8 cellular contexts compared by ENCODE assay signal in the genomic region with DNA sequence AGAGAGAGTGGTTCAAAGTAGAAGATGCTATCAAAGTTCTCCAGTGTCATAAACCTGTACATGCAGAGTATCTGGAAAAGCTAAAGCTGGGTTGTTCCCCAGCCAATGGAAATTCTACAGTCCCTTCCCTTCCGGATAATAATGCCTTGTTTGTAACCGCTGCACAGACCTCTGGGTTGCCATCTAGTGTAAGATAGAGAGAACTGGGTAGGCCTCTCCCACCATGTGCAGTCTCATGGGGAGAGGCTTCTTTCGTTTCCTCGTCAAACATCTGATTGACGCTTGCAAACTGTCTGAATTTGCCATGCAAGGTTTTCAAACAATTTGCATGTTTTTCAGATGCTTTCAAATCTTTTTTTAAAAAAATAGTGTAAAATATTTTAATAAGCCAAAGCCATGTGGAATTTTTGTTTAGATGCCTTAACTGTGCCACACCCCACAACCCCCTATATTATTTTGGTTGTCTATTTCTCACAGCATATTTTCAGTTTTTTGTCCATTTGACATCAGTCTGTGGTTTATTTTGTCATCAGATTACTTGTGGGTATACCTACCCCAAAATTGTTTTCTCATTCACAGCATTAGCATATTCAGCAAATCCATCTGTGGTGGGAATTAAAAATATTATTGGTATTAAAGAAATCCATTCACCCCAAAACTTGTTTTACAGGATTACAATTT. TPM values are rescaled to one million over a fixed set of nuclear protein-coding genes. Genes with fewer than 3 reads are reported as not detected.
DNase-seq lines count a peak whose midpoint lies in the region; ATAC-seq, FAIRE-seq and TF ChIP-seq lines count a peak whose summit lies in the region.
"Not testable (repeated sequence)": the region's sequence is repeated elsewhere in the genome, so short reads cannot be mapped to it uniquely, and the experiment has no call there.

No MANE protein-coding gene starts in this region.

- H3K4me1 Mint-ChIP-seq in activated T-cell treated with anti-CD3 and anti-CD28 coated beads, Interleukin-2, amount 50 U/mL, for 72 hours (ENCODE audit: low read depth), result peaks cover 18% of the 10 kb centered on the region

- not testable (repeated sequence) for DNase-seq in H54 (ENCODE audit: insufficient read length, low spot score); HTR-8/SVneo (ENCODE audit: insufficient read length, low spot score); activated T-cell treated with anti-CD3 and anti-CD28 coated beads, Interleukin-2, amount 50 U/mL, for 72 hours; left cardiac atrium; sciatic nerve (ENCODE audit: low spot score)

- H3K27me3 Mint-ChIP-seq in activated T-cell treated with anti-CD3 and anti-CD28 coated beads, Interleukin-2, amount 50 U/mL, for 72 hours (ENCODE audit: low read depth), result not testable (repeated sequence)

- not testable (repeated sequence) for H3K9me3 Mint-ChIP-seq in activated T-cell treated with anti-CD3 and anti-CD28 coated beads, Interleukin-2, amount 50 U/mL, for 72 hours

- H3K4me3 Mint-ChIP-seq in activated T-cell treated with anti-CD3 and anti-CD28 coated beads, Interleukin-2, amount 50 U/mL, for 72 hours, result not testable (repeated sequence)

- H3K36me3 Mint-ChIP-seq in activated T-cell treated with anti-CD3 and anti-CD28 coated beads, Interleukin-2, amount 50 U/mL, for 72 hours (ENCODE audit: insufficient read depth in 2 of 2), result peaks cover 6 to 17% of the 10 kb centered on the region in 2 donors

- peak overlapping the region; percentile 51 for H3K27ac Mint-ChIP-seq in activated T-cell treated with anti-CD3 and anti-CD28 coated beads, Interleukin-2, amount 50 U/mL, for 72 hours

- intact Hi-C loops in left cardiac atrium (cut with DNase I) (loop anchor here (5.0 to 10.0 kb wide), 2 partner anchors 412 to 415 kb away; no protein-coding TSS in a partner anchor), sciatic nerve (cut with DNase I) (loop anchor here (10.0 kb wide), 1 partner anchor 415 kb away; no protein-coding TSS in a partner anchor)

- not testable (repeated sequence) for TF ChIP-seq POLR2A in H54 (IDR thresholded peaks at IDR 0.05; ENCODE audit: low read depth, low read length)

- ATAC-seq in GM18498 (IDR thresholded peaks at IDR 0.05; ENCODE audit: unreplicated experiment) (peak; percentile 90), GM19397 (IDR thresholded peaks at IDR 0.05; ENCODE audit: unreplicated experiment) (peak; percentile 76), HG03066 (IDR thresholded peaks at IDR 0.05; ENCODE audit: low read depth, unreplicated experiment) (peak; percentile 80), left cardiac atrium (peak; percentile 95 to 97), sciatic nerve (peak; percentile 97)
- peak; percentile 96 to 97 for ATAC-seq in activated T-cell treated with anti-CD3 and anti-CD28 coated beads, Interleukin-2, amount 50 U/mL, for 72 hours (replicated peaks in 1 of 2)

- FAIRE-seq in H54 (lab: Jason Lieb, UNC) (peak; percentile 100), HTR-8/SVneo (lab: Jason Lieb, UNC) (peak; percentile 71)

RNA-seq across cellular contexts. Expression of a gene that starts 21.6 kb away (rescaled TPM):
- total RNA-seq in activated T-cell treated with anti-CD3 and anti-CD28 coated beads, Interleukin-2, amount 50 U/mL, for 72 hours, result 10 to 100 TPM; 72.0 to 93.4 TPM
- total RNA-seq in left cardiac atrium, result 100 to 1,000 TPM; 140 to 244 TPM
- 50.0 TPM for total RNA-seq in sciatic nerve

RNA-seq across cellular contexts. Expression of a gene that starts 42.4 kb away (rescaled TPM):
- 100 to 1,000 TPM; 116 to 125 TPM for total RNA-seq in activated T-cell treated with anti-CD3 and anti-CD28 coated beads, Interleukin-2, amount 50 U/mL, for 72 hours
- total RNA-seq in left cardiac atrium, result 10 to 100 TPM; 72.2 to 92.2 TPM
- total RNA-seq in sciatic nerve, result 58.4 TPM
